Comparison of ENCODE assay signal across 8 cellular contexts in genomic region chr3:42263354-42264346, GRCh38. TPM values are rescaled to one million over a fixed set of nuclear protein-coding genes. Genes with fewer than 3 reads are reported as not detected.
A peak's percentile ranks its signal among the peaks of the same experiment; 100 is the strongest.
DNase-seq lines count a peak whose midpoint lies in the region; ATAC-seq and TF ChIP-seq lines count a peak whose summit lies in the region.

No MANE protein-coding gene starts in this region.

- intact Hi-C loops in gastrocnemius medialis (cut with DNase I; ENCODE audit: low total_unique reads), result no loop called here

- H3K27me3 ChIP-seq in RWPE2 (ENCODE audit: insufficient read depth, poor library complexity, severe bottlenecking) (peaks cover 23% of the 10 kb centered on the region), gastrocnemius medialis (peaks cover 34 to 55% (median 49%) of the 10 kb centered on the region in 3 donors)

- peak overlapping the region; percentile 57 for H3K27ac ChIP-seq in RWPE2 (ENCODE audit: poor library complexity, severe bottlenecking)
- no peak overlapping the region for H3K27ac ChIP-seq in gastrocnemius medialis

- in situ Hi-C loops in gastrocnemius medialis (cut with MboI; ENCODE audit: low sequenced_read_pairs in 4 of 4), result no loop called here

- DNase-seq in NCI-H2081 (lab: John Stamatoyannopoulos, UW) (peak; percentile 11 to 37), NCI-H2081 treated with DMSO at 0.1 percent for 48 hours (lab: John Stamatoyannopoulos, UW) (no peak), RWPE2 (ENCODE audit: low spot score) (no peak), fibroblast of the aortic adventitia (ENCODE audit: low read depth) (no peak), gastrocnemius medialis (no peak), SW 1271 (lab: John Stamatoyannopoulos, UW) (no peak), SHP77 (lab: John Stamatoyannopoulos, UW) (no peak), T-helper 1 cell (no peak)

- ATAC-seq in RWPE2 (ENCODE audit: low read depth) (no peak), gastrocnemius medialis (no peak)

- no peaks in the 10 kb centered on the region for H3K36me3 ChIP-seq in RWPE2 (ENCODE audit: low read depth)
- H3K36me3 ChIP-seq in gastrocnemius medialis, result no peaks in the 10 kb centered on the region

- H3K9me3 ChIP-seq in RWPE2 (ENCODE audit: severe bottlenecking) (no peaks in the 10 kb centered on the region), gastrocnemius medialis (no peaks in the 10 kb centered on the region)

- TF ChIP-seq CTCF in RWPE2 (IDR thresholded peaks at IDR 0.05; ENCODE audit: poor library complexity, severe bottlenecking), result no peak
- no peak for TF ChIP-seq CTCF in fibroblast of the aortic adventitia (IDR thresholded peaks at IDR 0.05; ENCODE audit: insufficient read depth, low read length)
- no peak for TF ChIP-seq CTCF in gastrocnemius medialis (IDR thresholded peaks at IDR 0.05 in 4 of 5, conservative IDR thresholded peaks at IDR 0.05 in 1 of 5)

- H3K4me3 ChIP-seq in RWPE2 (ENCODE audit: severe bottlenecking) (no peak overlapping the region), fibroblast of the aortic adventitia (ENCODE audit: low read depth, low read length) (peak overlapping the region; percentile 28), gastrocnemius medialis (peak overlapping the region in 3 of 4 donors; percentile 24 to 28 (median 26))

- H3K4me1 ChIP-seq in RWPE2 (ENCODE audit: insufficient read depth, poor library complexity, severe bottlenecking) (peaks cover 25% of the 10 kb centered on the region), gastrocnemius medialis (no peaks in the 10 kb centered on the region)

- TF ChIP-seq POLR2A in gastrocnemius medialis (IDR thresholded peaks at IDR 0.05), result no peak

RNA-seq across cellular contexts. Expression of gene CCK, which starts 2.3 kb away (rescaled TPM):
- total RNA-seq in fibroblast of the aortic adventitia (ENCODE audit: low replicate concordance) (2.3 TPM in 1 of 2 replicates, not detected in the other), gastrocnemius medialis (1 to 10 TPM in 1 of 4 donors, not detected in 3; 1.1 TPM)

Comparison
In these comparisons a context has a peak if more than half of its experiments do, and no peak if none do; other contexts are left out.
1. DNase-seq: peak in NCI-H2081 (2 of 2); none in NCI-H2081 treated with DMSO at 0.1 percent for 48 hours (single experiment), RWPE2 (single experiment), fibroblast of the aortic adventitia (single experiment), gastrocnemius medialis (0 of 2), SW 1271 (0 of 2), SHP77 (0 of 2) and T-helper 1 cell (0 of 5).